ENCODE assay signal across 24 cellular contexts in the genomic region with DNA sequence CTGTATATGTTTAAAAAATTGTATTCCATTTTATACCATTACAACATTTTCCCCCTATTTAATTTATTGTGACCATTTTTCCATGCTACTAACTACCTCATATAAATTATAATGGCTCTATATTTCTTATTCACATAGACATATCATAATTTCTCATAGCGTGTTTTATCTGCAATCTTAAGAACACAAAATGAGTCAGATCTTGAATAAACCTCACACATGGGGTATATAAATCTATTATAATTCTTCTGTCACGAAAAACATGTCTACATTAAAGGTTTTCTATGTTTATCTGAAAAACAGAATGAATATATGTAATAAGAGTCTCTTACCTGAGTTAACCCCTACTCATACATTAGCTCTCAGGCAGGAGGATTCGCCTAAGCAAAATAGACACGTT.
"Had no signal": no experiment of that assay in that cellular context is flagged by ENCODE, and none has a peak within 500 bp of the region (broad histone marks: within the 10 kb centered on the region; RNA-seq: fewer than 3 reads in every experiment).

No MANE protein-coding gene starts in this region.

- H3K27me3 ChIP-seq: colonic mucosa, esophagus squamous epithelium, gastrocnemius medialis, heart right ventricle, left lung had no signal

- H3K4me3 ChIP-seq: colonic mucosa, esophagus squamous epithelium, gastrocnemius medialis, heart right ventricle, left lung, lower lobe of right lung, mucosa of descending colon had no signal

- H3K36me3 ChIP-seq: colonic mucosa, esophagus squamous epithelium, gastrocnemius medialis, heart right ventricle, left lung, lower lobe of right lung had no signal

- H3K9me3 Mint-ChIP-seq: effector memory CD8-positive, alpha-beta T cell had no signal

- H3K4me1 ChIP-seq: colonic mucosa, gastrocnemius medialis had no signal

- FAIRE-seq: islet of Langerhans, keratinocyte had no signal

- H3K27me3 Mint-ChIP-seq: dendritic cell treated with granulocyte-macrophage colony-stimulating factor and Interleukin-4, amounts not matched to agents 40 ng/mL and 50 ng/mL, for 4 days had no signal

- H3K9me3 ChIP-seq: colonic mucosa, esophagus squamous epithelium, gastrocnemius medialis, heart right ventricle, lower lobe of right lung, mucosa of descending colon had no signal

- H3K4me1 Mint-ChIP-seq: mesothelial cell of epicardium had no signal

- H3K4me3 Mint-ChIP-seq: dendritic cell treated with granulocyte-macrophage colony-stimulating factor and Interleukin-4, amounts not matched to agents 40 ng/mL and 50 ng/mL, for 4 days; effector memory CD8-positive, alpha-beta T cell; mesothelial cell of epicardium; naive B cell had no signal

- H3K36me3 Mint-ChIP-seq: mesothelial cell of epicardium, naive B cell had no signal

- H3K27ac ChIP-seq: colonic mucosa, esophagus squamous epithelium, gastrocnemius medialis, heart right ventricle, left lung, lower lobe of right lung had no signal

- H3K27ac Mint-ChIP-seq: dendritic cell treated with granulocyte-macrophage colony-stimulating factor and Interleukin-4, amounts not matched to agents 40 ng/mL and 50 ng/mL, for 4 days; effector memory CD8-positive, alpha-beta T cell; mesothelial cell of epicardium; naive B cell had no signal

- DNase-seq: colonic mucosa; cortex of kidney; effector CD8-positive, alpha-beta T cell; effector memory CD8-positive, alpha-beta T cell; erythroblast; esophagus squamous epithelium; foreskin fibroblast; foreskin melanocyte; gastrocnemius medialis; glutamatergic neuron; head of caudate nucleus; heart right ventricle; hippocampal formation; left cardiac atrium; left lung; left ventricle myocardium superior; lower lobe of right lung; mesenchymal stem cell; mucosa of descending colon; naive B cell had no signal
